ENCODE assay signal across 1 cellular context in genomic region chr4:184440593-184441358, GRCh38.
TF ChIP-seq lines count a peak whose summit lies in the region.

No MANE protein-coding gene starts in this region.

TF ChIP-seq in HepG2, 621 proteins besides CTCF, POLR2A, EP300 and RAD21 (continued from another document):
- TF ChIP-seq E2F2 (CRISPR knock-in tag; IDR thresholded peaks at IDR 0.05; ENCODE audit: borderline replicate concordance) (no peak), ZUFSP (CRISPR knock-in tag; IDR thresholded peaks at IDR 0.05; ENCODE audit: borderline replicate concordance) (no peak), KDM5B (CRISPR knock-in tag; IDR thresholded peaks at IDR 0.05; ENCODE audit: borderline replicate concordance) (peak; percentile 26; the same call in 1 of the 2 replicates), HNF4A (CRISPR knock-in tag; IDR thresholded peaks at IDR 0.05) (peak; percentile 61), PHF20 (CRISPR knock-in tag; IDR thresholded peaks at IDR 0.05) (no peak)
